ENCODE assay signal across 22 cellular contexts in the genomic region with DNA sequence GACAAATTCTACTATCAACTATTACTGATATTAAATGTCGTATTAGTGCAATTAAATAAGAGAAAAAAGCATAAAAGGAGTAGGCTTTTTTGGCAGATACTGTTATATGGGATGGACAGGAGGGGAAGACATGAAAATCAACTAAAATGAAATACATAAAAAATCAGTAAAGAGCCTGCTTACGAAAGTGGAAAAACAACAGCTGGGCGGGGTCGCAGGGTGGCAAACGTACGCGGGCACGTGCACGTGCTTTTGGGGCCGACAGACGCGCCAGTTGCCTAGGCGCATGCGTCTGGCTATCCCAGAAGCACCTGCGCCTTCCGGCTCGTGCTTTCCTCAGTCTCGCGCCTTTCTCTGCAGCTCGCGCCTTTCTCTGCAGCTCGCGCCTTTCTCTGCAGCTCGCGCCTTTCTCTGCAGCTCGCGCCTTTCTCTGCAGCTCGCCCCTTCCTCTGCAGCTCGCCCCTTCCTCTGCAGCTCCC.
"Had no signal": no experiment of that assay in that cellular context is flagged by ENCODE, and none has a peak within 500 bp of the region (broad histone marks: within the 10 kb centered on the region; RNA-seq: fewer than 3 reads in every experiment).

Gene YY2, plus strand, starts transcription at position 51 of the 479 bp plus-strand sequence. CDS start 498 bp downstream, outside the sequence.

- ATAC-seq: foreskin keratinocyte, gastroesophageal sphincter, heart left ventricle, left colon, left lobe of liver, lower lobe of right lung, mucosa of descending colon had no signal

- H3K27me3 ChIP-seq: esophagus muscularis mucosa, foreskin keratinocyte, gastroesophageal sphincter, heart left ventricle, hepatocyte had no signal

- H3K9me3 ChIP-seq: esophagus muscularis mucosa, gastroesophageal sphincter, heart left ventricle, left ventricle myocardium inferior, lower lobe of right lung, mucosa of descending colon had no signal

- DNase-seq: dermis blood vessel endothelial cell; dorsolateral prefrontal cortex; effector CD4-positive, alpha-beta T cell; effector memory CD4-positive, alpha-beta T cell; foreskin keratinocyte; heart left ventricle; hypothalamus; immature natural killer cell; islet precursor cell; kidney; kidney glomerular epithelial cell; left colon; left ventricle myocardium inferior; lower lobe of right lung; mesenchymal stem cell; mucosa of descending colon had no signal

- H3K27ac Mint-ChIP-seq: immature natural killer cell, mesothelial cell of epicardium had no signal

- H3K4me1 Mint-ChIP-seq: immature natural killer cell had no signal

- H3K4me1 ChIP-seq: foreskin keratinocyte, gastroesophageal sphincter, heart left ventricle, left ventricle myocardium inferior, lower lobe of right lung had no signal

- H3K4me3 Mint-ChIP-seq: immature natural killer cell, mesothelial cell of epicardium had no signal

- H3K4me3 ChIP-seq: coronary artery, dorsolateral prefrontal cortex, esophagus muscularis mucosa, gastroesophageal sphincter, heart left ventricle, hepatocyte, left ventricle myocardium inferior, lower lobe of right lung, mucosa of descending colon had no signal

- H2AFZ ChIP-seq: hepatocyte had no signal

- H3K27ac ChIP-seq: coronary artery, dorsolateral prefrontal cortex, esophagus muscularis mucosa, foreskin keratinocyte, gastroesophageal sphincter, heart left ventricle, hepatocyte, left ventricle myocardium inferior, lower lobe of right lung had no signal

- H3K4me2 ChIP-seq: hepatocyte had no signal

- H3K9me3 Mint-ChIP-seq: immature natural killer cell had no signal
